Comparison of ENCODE assay signal across 9 cellular contexts in genomic region chr3:10703875-10704274, GRCh38.
DNase-seq lines count a peak whose midpoint lies in the region; ATAC-seq, FAIRE-seq and TF ChIP-seq lines count a peak whose summit lies in the region.
"Had no signal": no experiment of that assay in that cellular context is flagged by ENCODE, and none has a peak within 500 bp of the region (broad histone marks: within the 10 kb centered on the region; RNA-seq: fewer than 3 reads in every experiment).

No MANE protein-coding gene starts in this region.

- POLR2A ChIA-PET in A549 (lab: Yijun Ruan, JAX), result no interaction called here
- POLR2A ChIA-PET in PC-9 (lab: Charles Lee; ENCODE audit: unreplicated experiment), result no interaction called here

- 18% methylated on average over 5 of the region's 5 CpGs for WGBS in A549 (ENCODE audit: missing lambda C conversion rate)
- WGBS in gastroesophageal sphincter (ENCODE audit: low coverage in 1 of 2), 2 donors, result 60 to 62% methylated on average over 4 to 5 of the region's 5 CpGs

- H3K4me3 ChIP-seq in A549 (no peak overlapping the region), PC-9 (no peak overlapping the region), fibroblast of the aortic adventitia (ENCODE audit: low read depth, low read length) (no peak overlapping the region), gastroesophageal sphincter (no peak overlapping the region)

- intact Hi-C loops in PC-9 (cut with micrococcal nuclease; ENCODE audit: unreplicated experiment), result no loop called here

- H3K9me3 ChIP-seq in A549 (no peaks in the 10 kb centered on the region; the same call in 2 of the 3 replicates), PC-9 (ENCODE audit: insufficient read depth, low read depth) (no peaks in the 10 kb centered on the region), gastroesophageal sphincter (no peaks in the 10 kb centered on the region)

- ATAC-seq in A549, result peak in 1 of 2 experiments; percentile 62; a peak in 3 of 6 replicates
- ATAC-seq in gastroesophageal sphincter, result no peak

- H3K36me3 ChIP-seq in PC-9 (ENCODE audit: low read depth) (no peaks in the 10 kb centered on the region), gastroesophageal sphincter (no peaks in the 10 kb centered on the region)

- 0 out of 3 replicates have a peak, but pooled peaks cover 3% of the 10 kb centered on the region for H3K4me1 ChIP-seq in A549
- no peaks in the 10 kb centered on the region for H3K4me1 ChIP-seq in PC-9 (replicated peaks; ENCODE audit: insufficient read depth)
- peaks cover 0 to 11% (median 5%) of the 10 kb centered on the region in 3 donors for H3K4me1 ChIP-seq in gastroesophageal sphincter

- H4K20me1 ChIP-seq in PC-9 (ENCODE audit: insufficient read depth), result no peaks in the 10 kb centered on the region

- TF ChIP-seq EP300 in A549 (IDR thresholded peaks at IDR 0.05) (no peak), gastroesophageal sphincter (IDR thresholded peaks at IDR 0.05) (no peak)

- no TSS peak for BruUV-seq in PC-9 (replicated peaks; lab: Mats Ljungman, UMichigan)

- peak; percentile 10 to 40; a peak in 2 of 5 replicates for TF ChIP-seq RAD21 in A549 (conservative IDR thresholded peaks at IDR 0.05 in 1 of 2, IDR thresholded peaks at IDR 0.05 in 1 of 2)

- H3K4me2 ChIP-seq in A549 (no peak overlapping the region), PC-9 (no peak overlapping the region)

- H3K79me2 ChIP-seq in PC-9 (ENCODE audit: low read depth), result no peaks in the 10 kb centered on the region

- H3K27me3 ChIP-seq in PC-9 (ENCODE audit: insufficient read depth, low read depth), result peaks cover 54% of the 10 kb centered on the region
- H3K27me3 ChIP-seq in gastroesophageal sphincter, result peaks cover 91% of the 10 kb centered on the region

- H3K9me2 ChIP-seq in PC-9 (ENCODE audit: insufficient read depth), result no peaks in the 10 kb centered on the region

- DNase-seq in A549 (ENCODE audit: low read depth in 1 of 2, low spot score in 1 of 2) (peak in 1 of 2 experiments; percentile 52), GM04504 (ENCODE audit: low read depth) (peak; percentile 6), PC-9 (no peak), fibroblast of the aortic adventitia (ENCODE audit: low read depth) (peak; percentile 10), SHP77 treated with DMSO at 0.1 percent for 48 hours (lab: John Stamatoyannopoulos, UW) (no peak), KG1 (lab: John Stamatoyannopoulos, UW) (no peak)
- DNase-seq in activated naive CD4-positive, alpha-beta T cell treated with anti-CD3 and anti-CD28 coated beads, Interleukin-2, amount 50 U/mL, for 16 hours, result no peak
- DNase-seq: NCI-H345 had no signal

- TF ChIP-seq CTCF in A549 (IDR thresholded peaks at IDR 0.05) (no peak), PC-9 (conservative IDR thresholded peaks at IDR 0.05) (0 out of 2 replicates have a peak, but pooled peaks have one; percentile 21), fibroblast of the aortic adventitia (IDR thresholded peaks at IDR 0.05; ENCODE audit: insufficient read depth, low read length) (peak; percentile 12), gastroesophageal sphincter (IDR thresholded peaks at IDR 0.05) (no peak)

- H2AFZ ChIP-seq in PC-9, result no peak overlapping the region

- no peak for FAIRE-seq in A549 (lab: Jason Lieb, UNC)

- H3K27ac ChIP-seq in A549 (no peak overlapping the region), PC-9 (no peak overlapping the region), gastroesophageal sphincter (no peak overlapping the region)

- CTCF ChIA-PET in A549 (lab: Yijun Ruan, JAX), result interaction anchor here (1.0 to 1.2 kb wide), 3 partner anchors 8 to 360 kb away, joined by 3 to 5 read pairs (median 4); no protein-coding TSS in a partner anchor
- CTCF ChIA-PET in PC-9 (lab: Charles Lee), result interaction anchor here (0.7 kb wide), 1 partner anchor 987 kb away, joined by 3 read pairs; no protein-coding TSS in a partner anchor

- no peak for TF ChIP-seq POLR2A in A549 (IDR thresholded peaks at IDR 0.05; ENCODE audit: low read length)
- no peak for TF ChIP-seq POLR2A in gastroesophageal sphincter (IDR thresholded peaks at IDR 0.05)

- no peaks in the 10 kb centered on the region for H3F3A ChIP-seq in PC-9 (ENCODE audit: insufficient read depth, low read depth)

TF ChIP-seq in A549, 52 proteins besides CTCF, POLR2A, EP300 and RAD21:
- TF ChIP-seq CHD2 (IDR thresholded peaks at IDR 0.05; ENCODE audit: low read length, partially characterized antibody), result no peak
- TF ChIP-seq EHMT2 (IDR thresholded peaks at IDR 0.05; ENCODE audit: low read depth), result no peak
- no peak for TF ChIP-seq FOSB (CRISPR knock-in tag; IDR thresholded peaks at IDR 0.05)
- no peak for TF ChIP-seq RARB (CRISPR knock-in tag; IDR thresholded peaks at IDR 0.05)

Comparison
In these comparisons a context has a peak if more than half of its experiments do, and no peak if none do; other contexts are left out.
1. DNase-seq: peak in GM04504 (single experiment) and fibroblast of the aortic adventitia (single experiment); none in PC-9 (0 of 2), SHP77 treated with DMSO at 0.1 percent for 48 hours (single experiment), KG1 (single experiment) and activated naive CD4-positive, alpha-beta T cell treated with anti-CD3 and anti-CD28 coated beads, Interleukin-2, amount 50 U/mL, for 16 hours (single experiment).
2. CTCF ChIP-seq: peak in PC-9 (single experiment) and fibroblast of the aortic adventitia (single experiment); none in A549 (single experiment) and gastroesophageal sphincter (0 of 4).